In the genomic region with DNA sequence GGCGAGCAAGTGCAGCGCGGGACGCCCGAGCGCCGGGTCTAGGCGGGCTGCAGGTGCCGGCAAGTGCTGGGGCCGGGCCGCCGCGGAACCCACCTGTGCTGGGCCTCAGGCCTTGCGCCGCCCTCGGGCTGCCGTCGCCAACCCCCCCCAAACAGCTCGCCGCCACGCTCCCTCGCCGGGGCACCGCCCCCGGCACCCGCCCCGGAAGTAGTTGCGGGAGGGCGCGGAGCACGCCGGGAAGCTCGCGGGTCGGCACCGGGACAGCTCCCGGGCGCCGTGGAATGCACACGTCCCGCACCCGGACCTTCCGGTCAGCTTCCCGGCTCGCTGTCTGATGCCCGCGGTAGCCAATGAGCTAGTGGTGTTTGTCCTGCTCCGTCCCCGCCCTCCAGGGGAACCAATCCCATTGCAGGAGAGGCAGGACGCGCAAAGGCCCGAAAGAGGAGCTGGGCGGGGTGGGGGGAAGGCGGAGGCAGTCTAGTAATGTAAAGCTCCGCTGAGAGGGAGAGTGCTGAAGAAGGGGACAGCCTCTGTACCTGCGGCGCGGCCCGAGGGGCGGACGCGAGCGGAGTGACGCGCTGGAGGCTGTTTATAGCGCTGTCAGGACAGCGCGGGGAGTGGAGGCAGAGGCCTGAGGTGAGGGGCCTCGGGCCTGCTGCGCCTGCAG, we compare ENCODE assay signal across 8 cellular contexts. TPM values are rescaled to one million over a fixed set of nuclear protein-coding genes. Genes with fewer than 3 reads are reported as not detected.
DNase-seq lines count a peak whose midpoint lies in the region; ATAC-seq, FAIRE-seq and TF ChIP-seq lines count a peak whose summit lies in the region.

A gene with protein sequence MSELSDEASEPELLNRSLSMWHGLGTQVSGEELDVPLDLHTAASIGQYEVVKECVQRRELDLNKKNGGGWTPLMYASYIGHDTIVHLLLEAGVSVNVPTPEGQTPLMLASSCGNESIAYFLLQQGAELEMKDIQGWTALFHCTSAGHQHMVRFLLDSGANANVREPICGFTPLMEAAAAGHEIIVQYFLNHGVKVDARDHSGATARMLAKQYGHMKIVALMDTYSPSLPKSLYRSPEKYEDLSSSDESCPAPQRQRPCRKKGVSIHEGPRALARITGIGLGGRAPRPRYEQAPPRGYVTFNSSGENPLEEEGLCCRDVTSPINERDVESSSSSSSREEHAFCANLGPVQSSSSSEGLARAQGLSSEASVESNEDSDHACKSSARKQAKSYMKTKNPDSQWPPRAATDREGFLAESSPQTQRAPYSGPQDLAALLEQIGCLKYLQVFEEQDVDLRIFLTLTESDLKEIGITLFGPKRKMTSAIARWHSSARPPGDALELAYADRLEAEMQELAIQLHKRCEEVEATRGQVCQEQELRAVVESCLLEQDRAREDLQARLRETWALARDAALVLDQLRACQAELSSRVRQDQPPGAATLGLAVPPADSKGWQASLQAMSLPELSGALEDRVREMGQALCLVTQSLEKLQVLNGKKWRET (minus strand): TSS at position 209 of the 667 bp plus-strand sequence. CDS start 4,122 bp downstream, outside the sequence.
A gene (plus strand): TSS at position 475 of the 667 bp plus-strand sequence. CDS start 1,978 bp downstream, outside the sequence.

- H3K9ac ChIP-seq in kidney (ENCODE audit: low read length in 2 of 2), result peak within 1 kb of the TSS; percentile 59 to 69

- peak within 1 kb of the TSS; percentile 91 to 97 for H3K4me3 ChIP-seq in kidney (ENCODE audit: low read length in 2 of 2)

- in situ Hi-C loops in GM18951 (cut with MboI; ENCODE audit: low sequenced_read_pairs, unreplicated experiment), result no loop called here

- H3K36me3 ChIP-seq in kidney (ENCODE audit: control insufficient read depth in 1 of 2, insufficient read depth in 2 of 2, low read length in 2 of 2), result no peaks in the 10 kb centered on the region

- TF ChIP-seq CTCF in AG09319 (IDR thresholded peaks at IDR 0.05; ENCODE audit: low read depth, low read length) (no peak), kidney (IDR thresholded peaks at IDR 0.05; ENCODE audit: borderline replicate concordance, extremely low read depth, insufficient read depth) (no peak)

- intact Hi-C loops in kidney (cut with DNase I), result no loop called here

- peak; percentile 72 for ATAC-seq in HG03175 (IDR thresholded peaks at IDR 0.05; ENCODE audit: unreplicated experiment)
- ATAC-seq in activated CD4-positive, CD25-positive, alpha-beta regulatory T cell treated with anti-CD3 and anti-CD28 coated beads, Interleukin-2, amount 50 U/mL, for 24 hours, result peak; percentile 84

- DNase-seq in AG09319 (ENCODE audit: extremely low read depth, low read depth), result peak; percentile 94
- peak; percentile 94 for DNase-seq in NCI-H345 (lab: John Stamatoyannopoulos, UW)
- peak; percentile 88 to 89 for DNase-seq in cerebellar nuclear complex (lab: John Stamatoyannopoulos, UW)
- DNase-seq in kidney, result peak; percentile 98
- DNase-seq in stimulated activated CD4-positive, alpha-beta T cell treated with anti-CD3 and anti-CD28 coated beads, Interleukin-15, amount 100 ng/mL, for 1 hour (ENCODE audit: low read depth in 1 of 2, low spot score in 1 of 2), result peak; percentile 58 to 75

- no peaks in the 10 kb centered on the region for H3K9me3 ChIP-seq in kidney (ENCODE audit: control insufficient read depth in 1 of 2, low read length in 2 of 2)

- FAIRE-seq in kidney (lab: Jason Lieb, UNC), result peak; percentile 73

- TF ChIP-seq POLR2A in GM18951 (IDR thresholded peaks at IDR 0.05; ENCODE audit: extremely low read depth, insufficient read depth, insufficient read length), result peak; percentile 66

- peak within 1 kb of the TSS; percentile 78 to 82 for H3K27ac ChIP-seq in kidney (ENCODE audit: low read depth in 2 of 2, low read length in 2 of 2)

- peaks cover 6 to 7% of the 10 kb centered on the region in 2 donors for H3K4me1 ChIP-seq in kidney (ENCODE audit: control insufficient read depth in 1 of 2, insufficient read depth in 1 of 2, low read depth in 1 of 2, low read length in 2 of 2)

RNA-seq across cellular contexts. Expression of the first gene that starts in this region (rescaled TPM):
- total RNA-seq in kidney, result 27.6 TPM
- 20.7 TPM for polyA plus RNA-seq in kidney (ENCODE audit: insufficient read depth, low read depth, low replicate concordance)

RNA-seq across cellular contexts. Expression of the second gene that starts in this region (rescaled TPM):
- 1.8 TPM for total RNA-seq in kidney
- 4.0 TPM for polyA plus RNA-seq in kidney (ENCODE audit: insufficient read depth, low read depth, low replicate concordance)

Comparison
In these comparisons a context has a peak if more than half of its experiments do, and no peak if none do; other contexts are left out.
1. Peak in every context shown above with its lines: DNase-seq, ATAC-seq, H3K4me3 ChIP-seq and H3K27ac ChIP-seq.